9 cellular contexts compared by ENCODE assay signal in genomic region chr22:41683052-41683451, GRCh38. TPM values are rescaled to one million over a fixed set of nuclear protein-coding genes. Genes with fewer than 3 reads are reported as not detected.
DNase-seq lines count a peak whose midpoint lies in the region; ATAC-seq and TF ChIP-seq lines count a peak whose summit lies in the region.
"Had no signal": no experiment of that assay in that cellular context is flagged by ENCODE, and none has a peak within 500 bp of the region (broad histone marks: within the 10 kb centered on the region; RNA-seq: fewer than 3 reads in every experiment).

No MANE protein-coding gene starts in this region.

- H3K4me3 Mint-ChIP-seq in T-helper 2 cell treated with Interferon-gamma antibody and Interleukin-4, amounts not matched to agents 5 μg/mL and 100 μg/mL, for 36 hours = peak overlapping the region; percentile 99

- no peaks in the 10 kb centered on the region for H3K27me3 ChIP-seq in iPS-20b (ENCODE audit: insufficient read depth, low read length)
- no peaks in the 10 kb centered on the region for H3K27me3 ChIP-seq in suprapubic skin

- H3K27me3 Mint-ChIP-seq in T-helper 2 cell treated with Interferon-gamma antibody and Interleukin-4, amounts not matched to agents 5 μg/mL and 100 μg/mL, for 36 hours (ENCODE audit: low read depth) = no peaks in the 10 kb centered on the region

- no peak for ATAC-seq in activated naive CD4-positive, alpha-beta T cell treated with anti-CD3 and anti-CD28 coated beads, Interleukin-2, amount 50 U/mL, for 72 hours
- ATAC-seq in GM19455 (IDR thresholded peaks at IDR 0.05; ENCODE audit: unreplicated experiment) = no peak
- ATAC-seq: A549 had no signal

- no peaks in the 10 kb centered on the region; the same call in 1 of the 2 replicates for H3K4me1 ChIP-seq in iPS-20b (ENCODE audit: insufficient read depth, low read length)
- H3K4me1 ChIP-seq in suprapubic skin = peaks cover 17% of the 10 kb centered on the region

- H3K27ac ChIP-seq in iPS-20b (ENCODE audit: low read length) (no peak overlapping the region), suprapubic skin (no peak overlapping the region)
- H3K27ac ChIP-seq: A549 had no signal

- peak overlapping the region; percentile 98 for H3K27ac Mint-ChIP-seq in T-helper 2 cell treated with Interferon-gamma antibody and Interleukin-4, amounts not matched to agents 5 μg/mL and 100 μg/mL, for 36 hours
- peak overlapping the region; percentile 93 to 99 for H3K27ac Mint-ChIP-seq in activated naive CD4-positive, alpha-beta T cell treated with anti-CD3 and anti-CD28 coated beads, Interleukin-2, amount 50 U/mL, for 72 hours

- in situ Hi-C loops in KBM-7 (cut with MboI; ENCODE audit: low pct_unique_long_range_greater_than_20kb, low sequenced_read_pairs) = no loop called here

- DNase-seq in T-helper 2 cell treated with Interferon-gamma antibody and Interleukin-4, amounts not matched to agents 5 μg/mL and 100 μg/mL, for 36 hours (ENCODE audit: low spot score) = no peak
- no peak for DNase-seq in T-helper 2 cell
- DNase-seq in activated naive CD4-positive, alpha-beta T cell treated with anti-CD3 and anti-CD28 coated beads, Interleukin-2, amount 50 U/mL, for 72 hours (ENCODE audit: low spot score in 2 of 2) = no peak
- DNase-seq in suprapubic skin (ENCODE audit: low spot score in 2 of 2) = no peak
- DNase-seq in KBM-7 = no peak
- no peak for DNase-seq in NCI-H748 (lab: John Stamatoyannopoulos, UW; ENCODE audit: unreplicated experiment)

- no peak for TF ChIP-seq EP300 in suprapubic skin (IDR thresholded peaks at IDR 0.05)

- peaks cover 18% of the 10 kb centered on the region for H3K4me1 Mint-ChIP-seq in T-helper 2 cell treated with Interferon-gamma antibody and Interleukin-4, amounts not matched to agents 5 μg/mL and 100 μg/mL, for 36 hours (ENCODE audit: low read depth)

- no peak for TF ChIP-seq CTCF in suprapubic skin (IDR thresholded peaks at IDR 0.05)

- H3K9me3 ChIP-seq in iPS-20b (ENCODE audit: insufficient read depth, low read depth, low read length) = no peaks in the 10 kb centered on the region
- H3K9me3 ChIP-seq in suprapubic skin = no peaks in the 10 kb centered on the region
- H3K9me3 ChIP-seq: A549 had no signal

- no peaks in the 10 kb centered on the region for H3K9me3 Mint-ChIP-seq in T-helper 2 cell treated with Interferon-gamma antibody and Interleukin-4, amounts not matched to agents 5 μg/mL and 100 μg/mL, for 36 hours
- H3K9me3 Mint-ChIP-seq in activated naive CD4-positive, alpha-beta T cell treated with anti-CD3 and anti-CD28 coated beads, Interleukin-2, amount 50 U/mL, for 72 hours = no peaks in the 10 kb centered on the region

- no peak for TF ChIP-seq POLR2A in suprapubic skin (IDR thresholded peaks at IDR 0.05)

- peak overlapping the region; percentile 82; the same call in 1 of the 2 replicates for H3K9ac ChIP-seq in iPS-20b (ENCODE audit: low read depth, low read length)

- peaks cover 27% of the 10 kb centered on the region for H3K36me3 ChIP-seq in iPS-20b (ENCODE audit: insufficient read depth, low read depth, low read length)
- peaks cover 26% of the 10 kb centered on the region for H3K36me3 ChIP-seq in suprapubic skin

- H3K36me3 Mint-ChIP-seq in T-helper 2 cell treated with Interferon-gamma antibody and Interleukin-4, amounts not matched to agents 5 μg/mL and 100 μg/mL, for 36 hours (ENCODE audit: low read depth) = peaks cover 17% of the 10 kb centered on the region
- H3K36me3 Mint-ChIP-seq in activated naive CD4-positive, alpha-beta T cell treated with anti-CD3 and anti-CD28 coated beads, Interleukin-2, amount 50 U/mL, for 72 hours = peaks cover 13 to 15% of the 10 kb centered on the region in 2 donors

- WGBS in suprapubic skin = 92% methylated on average over 9 of the region's 9 CpGs

- H3K4me3 ChIP-seq in iPS-20b (ENCODE audit: low read length) = peak overlapping the region; percentile 76
- H3K4me3 ChIP-seq in suprapubic skin = peak overlapping the region; percentile 64
- H3K4me3 ChIP-seq: A549 had no signal

RNA-seq across cellular contexts. Expression of gene SNU13, which starts 5.6 kb away (rescaled TPM):
- total RNA-seq in activated naive CD4-positive, alpha-beta T cell treated with anti-CD3 and anti-CD28 coated beads, Interleukin-2, amount 50 U/mL, for 72 hours = 100 to 1,000 TPM; 193 to 235 TPM
- total RNA-seq in suprapubic skin = 100 to 1,000 TPM; 113 to 159 (median 126) TPM

RNA-seq across cellular contexts. Expression of gene MEI1, which starts 16.3 kb away (rescaled TPM):
- total RNA-seq in activated naive CD4-positive, alpha-beta T cell treated with anti-CD3 and anti-CD28 coated beads, Interleukin-2, amount 50 U/mL, for 72 hours = 10 to 100 TPM; 28.3 to 36.9 TPM
- total RNA-seq in suprapubic skin = 1 to 10 TPM in 1 of 4 donors, under 1 TPM in 1, not detected in 2; 0.72 to 5.0 TPM

Comparison
In these comparisons a context has a peak if more than half of its experiments do, and no peak if none do; other contexts are left out.
1. RNA of gene MEI1, which starts 16.3 kb away (total RNA-seq): 28.3 to 36.9 TPM in activated naive CD4-positive, alpha-beta T cell treated with anti-CD3 and anti-CD28 coated beads, Interleukin-2, amount 50 U/mL, for 72 hours; 0.72 to 5.0 TPM in suprapubic skin; every median in the first group is over 4 times any median in the second.